ENCODE assay signal across 15 cellular contexts in genomic region chr12:83092101-83092500, GRCh38.
"Had no signal": no experiment of that assay in that cellular context is flagged by ENCODE, and none has a peak within 500 bp of the region (broad histone marks: within the 10 kb centered on the region; RNA-seq: fewer than 3 reads in every experiment).

No MANE protein-coding gene starts in this region.

- H3K36me3 ChIP-seq: stomach had no signal

- H3K9me3 ChIP-seq: stomach had no signal

- H3K36me3 Mint-ChIP-seq: activated naive CD4-positive, alpha-beta T cell treated with anti-CD3 and anti-CD28 coated beads, Interleukin-2, amount 10 ng/mL, durations not matched to agents 7 days and 5 days; naive thymus-derived CD4-positive, alpha-beta T cell had no signal

- DNase-seq: activated CD4-positive, alpha-beta T cell treated with anti-CD3 and anti-CD28 coated beads, Interleukin-2, amount 10 ng/mL, durations not matched to agents 7 days and 5 days; activated CD4-positive, CD25-positive, alpha-beta regulatory T cell; activated CD8-positive, alpha-beta memory T cell treated with anti-CD3 and anti-CD28 coated beads for 24 hours; activated naive CD4-positive, alpha-beta T cell treated with anti-CD3 and anti-CD28 coated beads, Interleukin-2, amount 10 ng/mL, durations not matched to agents 7 days and 5 days; central memory CD4-positive, alpha-beta T cell; cortex of kidney; effector CD8-positive, alpha-beta T cell; erythroblast; left colon; naive thymus-derived CD4-positive, alpha-beta T cell; right cardiac atrium; small intestine; stomach had no signal

- H3K27ac ChIP-seq: stomach had no signal

- H3K27me3 Mint-ChIP-seq: activated CD4-positive, alpha-beta T cell treated with anti-CD3 and anti-CD28 coated beads, Interleukin-2, amount 10 ng/mL, durations not matched to agents 7 days and 5 days; activated naive CD4-positive, alpha-beta T cell treated with anti-CD3 and anti-CD28 coated beads, Interleukin-2, amount 10 ng/mL, durations not matched to agents 7 days and 5 days; activated T-helper 17 cell treated with anti-CD3 and anti-CD28 coated beads, Interleukin-2, amount 50 U/mL, for 72 hours; naive thymus-derived CD4-positive, alpha-beta T cell had no signal

- ATAC-seq: activated T-helper 17 cell treated with anti-CD3 and anti-CD28 coated beads, Interleukin-2, amount 50 U/mL, for 72 hours; left colon; naive thymus-derived CD4-positive, alpha-beta T cell; right cardiac atrium had no signal

- H3K27me3 ChIP-seq: stomach had no signal

- H3K4me1 ChIP-seq: stomach had no signal

- H3K4me3 Mint-ChIP-seq: activated CD4-positive, alpha-beta T cell treated with anti-CD3 and anti-CD28 coated beads, Interleukin-2, amount 10 ng/mL, durations not matched to agents 7 days and 5 days; activated naive CD4-positive, alpha-beta T cell treated with anti-CD3 and anti-CD28 coated beads, Interleukin-2, amount 10 ng/mL, durations not matched to agents 7 days and 5 days; activated T-helper 17 cell treated with anti-CD3 and anti-CD28 coated beads, Interleukin-2, amount 50 U/mL, for 72 hours; naive thymus-derived CD4-positive, alpha-beta T cell had no signal

- H3K27ac Mint-ChIP-seq: activated CD4-positive, alpha-beta T cell treated with anti-CD3 and anti-CD28 coated beads, Interleukin-2, amount 10 ng/mL, durations not matched to agents 7 days and 5 days; activated naive CD4-positive, alpha-beta T cell treated with anti-CD3 and anti-CD28 coated beads, Interleukin-2, amount 10 ng/mL, durations not matched to agents 7 days and 5 days; activated T-helper 17 cell treated with anti-CD3 and anti-CD28 coated beads, Interleukin-2, amount 50 U/mL, for 72 hours; naive thymus-derived CD4-positive, alpha-beta T cell had no signal

- H3K4me3 ChIP-seq: lung, stomach had no signal

- H3K4me1 Mint-ChIP-seq: activated CD4-positive, alpha-beta T cell treated with anti-CD3 and anti-CD28 coated beads, Interleukin-2, amount 10 ng/mL, durations not matched to agents 7 days and 5 days; activated naive CD4-positive, alpha-beta T cell treated with anti-CD3 and anti-CD28 coated beads, Interleukin-2, amount 10 ng/mL, durations not matched to agents 7 days and 5 days; activated T-helper 17 cell treated with anti-CD3 and anti-CD28 coated beads, Interleukin-2, amount 50 U/mL, for 72 hours; naive thymus-derived CD4-positive, alpha-beta T cell had no signal

- H3K9me3 Mint-ChIP-seq: activated naive CD4-positive, alpha-beta T cell treated with anti-CD3 and anti-CD28 coated beads, Interleukin-2, amount 10 ng/mL, durations not matched to agents 7 days and 5 days had no signal
